ENCODE assay signal across 24 cellular contexts in the genomic region with DNA sequence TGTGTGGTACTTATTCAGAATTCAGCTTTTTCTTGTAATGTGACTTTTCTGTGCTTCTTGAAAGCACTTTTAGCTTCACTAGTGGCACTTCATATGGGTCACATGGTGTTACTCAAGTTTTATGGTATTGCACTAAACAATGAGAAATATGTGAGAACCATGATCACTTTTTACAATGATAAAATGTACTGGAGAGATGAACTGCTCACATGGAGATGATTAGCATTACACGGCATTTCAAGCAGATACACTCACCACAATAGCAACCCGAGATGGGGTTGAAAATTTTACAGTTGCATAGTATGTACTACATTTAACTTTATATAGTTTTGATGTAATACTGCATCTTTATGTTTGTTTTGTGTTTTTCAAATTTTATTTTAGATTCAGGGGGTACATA. TPM values are rescaled to one million over a fixed set of nuclear protein-coding genes. Genes with fewer than 3 reads are reported as not detected.
DNase-seq lines count a peak whose midpoint lies in the region; ATAC-seq, FAIRE-seq and TF ChIP-seq lines count a peak whose summit lies in the region.
"Had no signal": no experiment of that assay in that cellular context is flagged by ENCODE, and none has a peak within 500 bp of the region (broad histone marks: within the 10 kb centered on the region; RNA-seq: fewer than 3 reads in every experiment).

No MANE protein-coding gene starts in this region.

- FAIRE-seq in D721Med (lab: Jason Lieb, UNC), result peak; percentile 76
- FAIRE-seq: A204.1, G401.6, GM12878, K562 had no signal

- TF ChIP-seq CTCF in D721Med (IDR thresholded peaks at IDR 0.05; ENCODE audit: insufficient read depth, missing control alignments), result no peak
- TF ChIP-seq CTCF in HFFc6 (IDR thresholded peaks at IDR 0.05), result no peak
- TF ChIP-seq CTCF in CD8-positive, alpha-beta T cell (IDR thresholded peaks at IDR 0.05), result no peak

- intact Hi-C loops in CD8-positive, alpha-beta T cell (cut with DNase I, micrococcal nuclease), result no loop called here

- H3K36me3 ChIP-seq in CD8-positive, alpha-beta T cell (ENCODE audit: insufficient read depth, low read length), result no peaks in the 10 kb centered on the region

- H3K4me3 Mint-ChIP-seq in HFFc6, result no peak overlapping the region
- no peak overlapping the region for H3K4me3 Mint-ChIP-seq in CD8-positive, alpha-beta T cell
- H3K4me3 Mint-ChIP-seq: B cell; CD4-positive, CD25-positive, alpha-beta regulatory T cell had no signal

- H3K9me3 ChIP-seq in CD8-positive, alpha-beta T cell (ENCODE audit: low read length), result no peaks in the 10 kb centered on the region

- CTCF ChIA-PET in CD8-positive, alpha-beta T cell (lab: Charles Lee), result no interaction called here

- H3K9me3 Mint-ChIP-seq in HFFc6, result no peaks in the 10 kb centered on the region
- peaks cover 13% of the 10 kb centered on the region for H3K9me3 Mint-ChIP-seq in CD8-positive, alpha-beta T cell

- H3K27me3 Mint-ChIP-seq in HFFc6 (ENCODE audit: insufficient read depth), result no peaks in the 10 kb centered on the region
- H3K27me3 Mint-ChIP-seq in CD8-positive, alpha-beta T cell (ENCODE audit: low read depth), result no peaks in the 10 kb centered on the region
- H3K27me3 Mint-ChIP-seq: B cell; CD4-positive, CD25-positive, alpha-beta regulatory T cell had no signal

- no peak overlapping the region for H3K27ac ChIP-seq in CD8-positive, alpha-beta T cell (ENCODE audit: low read depth, low read length)
- H3K27ac ChIP-seq: RWPE1 had no signal

- no peaks in the 10 kb centered on the region for H3K4me1 ChIP-seq in CD8-positive, alpha-beta T cell (ENCODE audit: insufficient read depth, low read length)

- peak; percentile 36 for DNase-seq in AG08395 (ENCODE audit: low spot score)
- DNase-seq in D721Med (ENCODE audit: insufficient read length, low spot score), result no peak
- peak; percentile 32 for DNase-seq in HFFc6
- peak; percentile 16 for DNase-seq in dedifferentiated amniotic fluid mesenchymal stem cell (ENCODE audit: extremely low spot score)
- no peak for DNase-seq in activated CD8-positive, alpha-beta memory T cell treated with anti-CD3 and anti-CD28 coated beads, Interleukin-2, amount 50 U/mL, for 48 hours
- no peak for DNase-seq in CD8-positive, alpha-beta T cell
- DNase-seq in kidney tubule cell (ENCODE audit: low spot score), result no peak
- DNase-seq: CD4-positive, CD25-positive, alpha-beta regulatory T cell; GOT3; NCI-H1105 treated with DMSO at 0.1 percent for 48 hours; NCI-H1694 treated with DMSO at 0.1 percent for 48 hours; NCI-H2227 treated with DMSO at 0.1 percent for 48 hours; NCI-H510A treated with DMSO at 0.1 percent for 48 hours; NCI-H774; PC-3; SIG-M5 had no signal

- ATAC-seq in CD8-positive, alpha-beta T cell, result no peak
- no peak for ATAC-seq in HG02798 (IDR thresholded peaks at IDR 0.05; ENCODE audit: poor library complexity, unreplicated experiment)
- ATAC-seq: GM12878, HCT116, K562, PC-3 had no signal

- H3K4me3 ChIP-seq in CD8-positive, alpha-beta T cell (ENCODE audit: low read depth, low read length), result no peak overlapping the region
- H3K4me3 ChIP-seq: GM12878, K562 had no signal

- POLR2A ChIA-PET in CD8-positive, alpha-beta T cell (lab: Charles Lee), result no interaction called here

- 0 out of 2 replicates have a peak overlapping the region, but pooled peaks have one; percentile 3 for H3K27ac Mint-ChIP-seq in HFFc6
- no peak overlapping the region for H3K27ac Mint-ChIP-seq in CD8-positive, alpha-beta T cell
- H3K27ac Mint-ChIP-seq: B cell; CD4-positive, CD25-positive, alpha-beta regulatory T cell had no signal

- no peaks in the 10 kb centered on the region for H3K36me3 Mint-ChIP-seq in HFFc6 (ENCODE audit: low read depth)
- peaks cover 25% of the 10 kb centered on the region for H3K36me3 Mint-ChIP-seq in CD8-positive, alpha-beta T cell

- H3K27me3 ChIP-seq in CD8-positive, alpha-beta T cell (ENCODE audit: insufficient read depth, low read length), result no peaks in the 10 kb centered on the region

- peaks cover 13% of the 10 kb centered on the region; the same call in 1 of the 2 replicates for H3K4me1 Mint-ChIP-seq in HFFc6 (ENCODE audit: low read depth)
- H3K4me1 Mint-ChIP-seq in CD8-positive, alpha-beta T cell (ENCODE audit: low read depth), result peaks cover 25% of the 10 kb centered on the region

RNA-seq across cellular contexts. Expression of gene GPR52, which starts 40.1 kb away (rescaled TPM):
- not detected for total RNA-seq in HFFc6 (2021; fragmentation: NEBNext Ultra II Directional; extraction: Animal tissue kit (Norgen Biotek cat#: 25700))
- under 1 TPM; 0.49 to 0.72 TPM for total RNA-seq in CD8-positive, alpha-beta T cell

Comparison
In these comparisons a context has a peak if more than half of its experiments do, and no peak if none do; other contexts are left out.
1. DNase-seq: peak in AG08395 (single experiment), HFFc6 (single experiment) and dedifferentiated amniotic fluid mesenchymal stem cell (single experiment); none in D721Med (single experiment), activated CD8-positive, alpha-beta memory T cell treated with anti-CD3 and anti-CD28 coated beads, Interleukin-2, amount 50 U/mL, for 48 hours (single experiment), CD8-positive, alpha-beta T cell (0 of 7) and kidney tubule cell (single experiment).